16 cellular contexts compared by ENCODE assay signal in genomic region chr10:62284221-62284620, GRCh38. TPM values are rescaled to one million over a fixed set of nuclear protein-coding genes. Genes with fewer than 3 reads are reported as not detected.
"Had no signal": no experiment of that assay in that cellular context is flagged by ENCODE, and none has a peak within 500 bp of the region (broad histone marks: within the 10 kb centered on the region; RNA-seq: fewer than 3 reads in every experiment).

No MANE protein-coding gene starts in this region.

- H3K9me3 ChIP-seq: esophagus squamous epithelium, gastroesophageal sphincter, mucosa of descending colon, right atrium auricular region, sigmoid colon had no signal

- H3K27ac Mint-ChIP-seq: natural killer cell treated with Interleukin-12 subunit alpha and Interleukin-12 subunit beta and Interleukin-15 and Interleukin-18, amount 100 ng/mL, for 72 hours had no signal

- H3K27ac ChIP-seq: esophagus squamous epithelium, gastroesophageal sphincter, hepatocyte, right atrium auricular region, sigmoid colon had no signal

- H2AFZ ChIP-seq: hepatocyte had no signal

- H3K4me3 ChIP-seq: esophagus squamous epithelium, gastroesophageal sphincter, hepatocyte, mucosa of descending colon, right atrium auricular region, sigmoid colon, smooth muscle cell had no signal

- H3K9me3 Mint-ChIP-seq: natural killer cell treated with Interleukin-12 subunit alpha and Interleukin-12 subunit beta and Interleukin-15 and Interleukin-18, amount 100 ng/mL, for 72 hours had no signal

- H3K27me3 ChIP-seq: gastroesophageal sphincter, hepatocyte, right atrium auricular region, sigmoid colon had no signal

- H3K36me3 Mint-ChIP-seq: natural killer cell treated with Interleukin-12 subunit alpha and Interleukin-12 subunit beta and Interleukin-15 and Interleukin-18, amount 100 ng/mL, for 72 hours had no signal

- ATAC-seq: gastroesophageal sphincter; mucosa of descending colon; natural killer cell treated with Interleukin-12 subunit alpha and Interleukin-12 subunit beta and Interleukin-15 and Interleukin-18, amount 100 ng/mL, for 72 hours had no signal

- H3K4me2 ChIP-seq: hepatocyte, smooth muscle cell had no signal

- H3K79me2 ChIP-seq: hepatocyte had no signal

- H3K36me3 ChIP-seq: esophagus squamous epithelium, gastroesophageal sphincter, right atrium auricular region, sigmoid colon had no signal

- DNase-seq: cerebellar nuclear complex; dermis blood vessel endothelial cell; esophagus squamous epithelium; foreskin fibroblast; mammary epithelial cell; mucosa of descending colon; posterior cingulate gyrus; sigmoid colon; stimulated activated CD4-positive, alpha-beta T cell treated with anti-CD3 and anti-CD28 coated beads, Interleukin-2, amount 100 ng/mL, for 48 hours; stimulated activated naive CD4-positive, alpha-beta T cell treated with Interleukin-2 at 50 U/mL for 16 hours; trophoblast cell had no signal

- H3K4me1 ChIP-seq: esophagus squamous epithelium, gastroesophageal sphincter, right atrium auricular region, sigmoid colon had no signal

- H3K4me3 Mint-ChIP-seq: natural killer cell treated with Interleukin-12 subunit alpha and Interleukin-12 subunit beta and Interleukin-15 and Interleukin-18, amount 100 ng/mL, for 72 hours had no signal

RNA-seq across cellular contexts. Expression of gene RTKN2, which starts 15.6 kb away (rescaled TPM):
- total RNA-seq: gastroesophageal sphincter, sigmoid colon had no signal
